ENCODE assay signal across 8 cellular contexts in genomic region chr14:18659892-18660584, GRCh38. TPM values are rescaled to one million over a fixed set of nuclear protein-coding genes. Genes with fewer than 3 reads are reported as not detected.
"Had no signal": no experiment of that assay in that cellular context is flagged by ENCODE, and none has a peak within 500 bp of the region (broad histone marks: within the 10 kb centered on the region; RNA-seq: fewer than 3 reads in every experiment).

No MANE protein-coding gene starts in this region.

RNA-seq across cellular contexts. Expression of gene OR11H12, which starts 59.1 kb away (rescaled TPM):
- total RNA-seq: activated CD4-positive, alpha-beta memory T cell treated with anti-CD3 and anti-CD28 coated beads, Interleukin-2, amount 10 ng/mL, durations not matched to agents 7 days and 5 days; activated CD8-positive, alpha-beta memory T cell treated with anti-CD3 and anti-CD28 coated beads, Interleukin-2, amount 10 ng/mL, durations not matched to agents 7 days and 5 days; cardiac muscle cell; LHCN-M2; Peyer's patch; Right ventricle myocardium superior; T-helper 1 cell treated with Interleukin-12 subunit alpha and Interleukin-12 subunit beta and Interleukin-4 antibody, amounts not matched to agents 30 ng/mL and 1 ng/mL, for 36 hours; T-helper 2 cell treated with Interferon-gamma antibody and Interleukin-4, amounts not matched to agents 100 ng/mL and 5 ng/mL, for 36 hours had no signal
- polyA plus RNA-seq: cardiac muscle cell had no signal
